In genomic region chrX:153610834-153611209, GRCh38 we compare ENCODE assay signal across 1 cellular context.
TF ChIP-seq lines count a peak whose summit lies in the region.

No MANE protein-coding gene starts in this region.

TF ChIP-seq in HepG2, 621 proteins besides CTCF, POLR2A, EP300 and RAD21:
- peak; percentile 54 for TF ChIP-seq ZNF687 (CRISPR knock-in tag; IDR thresholded peaks at IDR 0.05)
- TF ChIP-seq HNRNPL (IDR thresholded peaks at IDR 0.05; ENCODE audit: low read depth, low read length): 0 out of 2 replicates have a peak, but pooled peaks have one; percentile 9
- 0 out of 2 replicates have a peak, but pooled peaks have one; percentile 18 for TF ChIP-seq ESRRA (CRISPR knock-in tag; IDR thresholded peaks at IDR 0.05; ENCODE audit: low read depth)
- TF ChIP-seq TAF1 (CRISPR knock-in tag; IDR thresholded peaks at IDR 0.05): peak; percentile 27; the same call in 1 of the 2 replicates
- TF ChIP-seq ZNF501 (CRISPR knock-in tag; IDR thresholded peaks at IDR 0.05): 0 out of 2 replicates have a peak, but pooled peaks have one; percentile 12
- TF ChIP-seq ELF3 (CRISPR knock-in tag; IDR thresholded peaks at IDR 0.05): no peak
- no peak for TF ChIP-seq HDAC6 (IDR thresholded peaks at IDR 0.05; ENCODE audit: low read depth, low read length)
- no peak for TF ChIP-seq ARHGAP35 (CRISPR knock-in tag; IDR thresholded peaks at IDR 0.05; ENCODE audit: borderline replicate concordance)
- TF ChIP-seq NONO (IDR thresholded peaks at IDR 0.05): no peak
- TF ChIP-seq NONO (CRISPR knock-in tag; conservative IDR thresholded peaks at IDR 0.05): no peak
- TF ChIP-seq STAT6 (CRISPR knock-in tag; IDR thresholded peaks at IDR 0.05; ENCODE audit: borderline replicate concordance): no peak
- no peak for TF ChIP-seq SOX6 (IDR thresholded peaks at IDR 0.05)
- TF ChIP-seq SOX6 (CRISPR knock-in tag; IDR thresholded peaks at IDR 0.05): 0 out of 2 replicates have a peak, but pooled peaks have one; percentile 6
- no peak for TF ChIP-seq PRPF4 (IDR thresholded peaks at IDR 0.05; ENCODE audit: low read depth, low read length, poor library complexity, severe bottlenecking)
- no peak for TF ChIP-seq NFYC (CRISPR knock-in tag; IDR thresholded peaks at IDR 0.05)
- TF ChIP-seq HOXA3 (CRISPR knock-in tag; IDR thresholded peaks at IDR 0.05): 0 out of 2 replicates have a peak, but pooled peaks have one; percentile 6
- 0 out of 2 replicates have a peak, but pooled peaks have one; percentile 28 for TF ChIP-seq ZFP91 (CRISPR knock-in tag; IDR thresholded peaks at IDR 0.05; ENCODE audit: borderline replicate concordance)
- peak; percentile 60 for TF ChIP-seq ZNF18 (CRISPR knock-in tag; IDR thresholded peaks at IDR 0.05; ENCODE audit: insufficient replicate concordance)
- no peak for TF ChIP-seq HMG20B (CRISPR knock-in tag; conservative IDR thresholded peaks at IDR 0.05)
- TF ChIP-seq SAP130 (CRISPR knock-in tag; IDR thresholded peaks at IDR 0.05; ENCODE audit: low read depth): peak; percentile 5; the same call in 1 of the 2 replicates
- no peak for TF ChIP-seq SIN3B (IDR thresholded peaks at IDR 0.05; ENCODE audit: low read length)
- TF ChIP-seq ZBTB33 (CRISPR knock-in tag; IDR thresholded peaks at IDR 0.05): peak; percentile 89
- no peak for TF ChIP-seq KDM1A (CRISPR knock-in tag; IDR thresholded peaks at IDR 0.05)
